Comparison of ENCODE assay signal across 1 cellular context in the genomic region with DNA sequence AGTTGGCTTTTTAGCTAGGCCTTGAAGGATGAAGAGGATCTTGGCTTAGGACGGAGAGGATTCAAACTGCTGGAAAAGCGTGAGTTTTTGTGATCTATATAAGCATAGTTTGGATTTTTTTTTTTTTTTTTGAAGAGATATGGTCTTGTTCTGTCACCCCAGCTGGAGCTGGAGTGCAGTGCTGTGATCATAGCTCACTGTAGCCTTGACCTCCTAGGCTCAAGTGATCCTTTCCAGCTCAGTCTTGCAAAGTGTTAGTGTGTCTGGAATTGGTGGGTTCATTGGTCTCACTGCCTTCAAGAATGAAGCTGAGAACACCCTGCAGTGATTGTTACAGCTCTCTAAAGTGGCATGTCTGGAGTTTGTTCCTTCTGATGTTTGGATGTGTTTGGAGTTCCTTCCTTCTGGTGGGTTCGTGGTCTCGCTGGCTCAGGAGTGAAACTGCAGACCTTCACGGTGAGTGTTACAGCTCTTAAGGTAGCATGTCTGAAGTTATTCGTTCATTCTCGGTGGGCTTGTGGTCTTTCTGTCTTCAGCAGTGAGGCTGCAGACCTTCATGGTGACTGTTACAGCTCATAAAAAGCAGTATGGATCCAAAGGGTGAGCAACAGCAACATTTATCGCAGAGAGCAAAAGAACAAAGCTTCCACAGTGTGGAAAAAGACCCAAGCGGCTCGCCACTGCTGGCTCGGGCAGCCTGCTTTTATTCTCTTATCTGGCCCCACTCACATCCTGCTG.
A peak's percentile ranks its signal among the peaks of the same experiment; 100 is the strongest.
TF ChIP-seq lines count a peak whose summit lies in the region.

No MANE protein-coding gene starts in this region.

TF ChIP-seq in HepG2, 621 proteins besides CTCF, POLR2A, EP300 and RAD21 (continued from another document and continues in another):
- TF ChIP-seq, protein P1, sequence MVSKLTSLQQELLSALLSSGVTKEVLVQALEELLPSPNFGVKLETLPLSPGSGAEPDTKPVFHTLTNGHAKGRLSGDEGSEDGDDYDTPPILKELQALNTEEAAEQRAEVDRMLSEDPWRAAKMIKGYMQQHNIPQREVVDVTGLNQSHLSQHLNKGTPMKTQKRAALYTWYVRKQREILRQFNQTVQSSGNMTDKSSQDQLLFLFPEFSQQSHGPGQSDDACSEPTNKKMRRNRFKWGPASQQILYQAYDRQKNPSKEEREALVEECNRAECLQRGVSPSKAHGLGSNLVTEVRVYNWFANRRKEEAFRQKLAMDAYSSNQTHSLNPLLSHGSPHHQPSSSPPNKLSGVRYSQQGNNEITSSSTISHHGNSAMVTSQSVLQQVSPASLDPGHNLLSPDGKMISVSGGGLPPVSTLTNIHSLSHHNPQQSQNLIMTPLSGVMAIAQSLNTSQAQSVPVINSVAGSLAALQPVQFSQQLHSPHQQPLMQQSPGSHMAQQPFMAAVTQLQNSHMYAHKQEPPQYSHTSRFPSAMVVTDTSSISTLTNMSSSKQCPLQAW (CRISPR knock-in tag; IDR thresholded peaks at IDR 0.05): 0 out of 2 replicates have a peak, but pooled peaks have one; percentile 32
- TF ChIP-seq ESRRA (CRISPR knock-in tag; IDR thresholded peaks at IDR 0.05; ENCODE audit: low read depth) (no peak), HDAC1 (CRISPR knock-in tag; IDR thresholded peaks at IDR 0.05) (0 out of 2 replicates have a peak, but pooled peaks have one; percentile 32), NFATC3 (CRISPR knock-in tag; IDR thresholded peaks at IDR 0.05) (no peak), PRMT3 (CRISPR knock-in tag; IDR thresholded peaks at IDR 0.05; ENCODE audit: borderline replicate concordance, low read depth) (no peak), ZSCAN20 (CRISPR knock-in tag; IDR thresholded peaks at IDR 0.05; ENCODE audit: borderline replicate concordance) (no peak), RFXAP (CRISPR knock-in tag; IDR thresholded peaks at IDR 0.05; ENCODE audit: borderline replicate concordance) (peak; percentile 11; the same call in 1 of the 2 replicates), DRAP1 (CRISPR knock-in tag; IDR thresholded peaks at IDR 0.05) (0 out of 2 replicates have a peak, but pooled peaks have one; percentile 23), GATA4 (IDR thresholded peaks at IDR 0.05; ENCODE audit: borderline replicate concordance, low read depth) (no peak), ONECUT2 (CRISPR knock-in tag; IDR thresholded peaks at IDR 0.05) (no peak), PAWR (CRISPR knock-in tag; IDR thresholded peaks at IDR 0.05; ENCODE audit: borderline replicate concordance) (no peak), ZNF12 (CRISPR knock-in tag; IDR thresholded peaks at IDR 0.05) (no peak), ZNF577 (CRISPR knock-in tag; IDR thresholded peaks at IDR 0.05; ENCODE audit: borderline replicate concordance, low read depth) (no peak), CENPX (CRISPR knock-in tag; IDR thresholded peaks at IDR 0.05) (no peak), ZNF362 (CRISPR knock-in tag; IDR thresholded peaks at IDR 0.05; ENCODE audit: borderline replicate concordance) (peak; percentile 51; the same call in 1 of the 2 replicates), ZNF510 (CRISPR knock-in tag; IDR thresholded peaks at IDR 0.05; ENCODE audit: low read depth) (no peak), ZNF746 (CRISPR knock-in tag; IDR thresholded peaks at IDR 0.05) (no peak), ZNF33B (CRISPR knock-in tag; IDR thresholded peaks at IDR 0.05) (no peak), ZBTB46 (CRISPR knock-in tag; IDR thresholded peaks at IDR 0.05; ENCODE audit: borderline replicate concordance) (no peak), ZBTB8A (CRISPR knock-in tag; IDR thresholded peaks at IDR 0.05; ENCODE audit: borderline replicate concordance, low read depth) (no peak), ZFY (CRISPR knock-in tag; IDR thresholded peaks at IDR 0.05) (no peak), ZNF878 (CRISPR knock-in tag; IDR thresholded peaks at IDR 0.05) (no peak), ZBTB37 (CRISPR knock-in tag; IDR thresholded peaks at IDR 0.05) (no peak), SIN3B (IDR thresholded peaks at IDR 0.05; ENCODE audit: low read length) (no peak), EEA1 (CRISPR knock-in tag; IDR thresholded peaks at IDR 0.05; ENCODE audit: borderline replicate concordance) (no peak), ZNF776 (CRISPR knock-in tag; IDR thresholded peaks at IDR 0.05) (no peak), MIXL1 (CRISPR knock-in tag; IDR thresholded peaks at IDR 0.05) (0 out of 2 replicates have a peak, but pooled peaks have one; percentile 5), TEAD3 (CRISPR knock-in tag; optimal IDR thresholded peaks at IDR 0.05; ENCODE audit: borderline replicate concordance) (no peak), HOXD1 (CRISPR knock-in tag; IDR thresholded peaks at IDR 0.05) (no peak), ELF3 (CRISPR knock-in tag; IDR thresholded peaks at IDR 0.05) (no peak), ZNF331 (CRISPR knock-in tag; IDR thresholded peaks at IDR 0.05) (0 out of 2 replicates have a peak, but pooled peaks have one; percentile 8), ZFX (CRISPR knock-in tag; IDR thresholded peaks at IDR 0.05; ENCODE audit: low read depth) (no peak), SRSF1 (optimal IDR thresholded peaks at IDR 0.05; ENCODE audit: low read depth, low read length) (no peak), PHB2 (IDR thresholded peaks at IDR 0.05; ENCODE audit: partially characterized antibody) (no peak), ZFP41 (CRISPR knock-in tag; IDR thresholded peaks at IDR 0.05; ENCODE audit: borderline replicate concordance) (no peak), ERF (CRISPR knock-in tag; IDR thresholded peaks at IDR 0.05) (no peak), GPN1 (CRISPR knock-in tag; IDR thresholded peaks at IDR 0.05; ENCODE audit: borderline replicate concordance) (no peak), ZNF317 (CRISPR knock-in tag; IDR thresholded peaks at IDR 0.05) (peak; percentile 76), POLR2G (IDR thresholded peaks at IDR 0.05; ENCODE audit: low read depth, low read length) (peak; percentile 42; the same call in 1 of the 2 replicates), NR2F6 (IDR thresholded peaks at IDR 0.05) (peak; percentile 51), NR2F6 (CRISPR knock-in tag; IDR thresholded peaks at IDR 0.05) (no peak; the same call in 1 of the 2 replicates), ZNF563 (CRISPR knock-in tag; IDR thresholded peaks at IDR 0.05) (no peak), SAP130 (CRISPR knock-in tag; IDR thresholded peaks at IDR 0.05; ENCODE audit: low read depth) (peak; percentile 7; the same call in 1 of the 2 replicates), GTF3A (CRISPR knock-in tag; conservative IDR thresholded peaks at IDR 0.05) (no peak), PITX1 (CRISPR knock-in tag; IDR thresholded peaks at IDR 0.05) (peak; percentile 35; the same call in 1 of the 2 replicates), SNAPC2 (CRISPR knock-in tag; IDR thresholded peaks at IDR 0.05) (no peak), MIER2 (CRISPR knock-in tag; IDR thresholded peaks at IDR 0.05) (no peak), MTA1 (CRISPR knock-in tag; IDR thresholded peaks at IDR 0.05; ENCODE audit: borderline replicate concordance) (no peak)
- TF ChIP-seq, protein P2, sequence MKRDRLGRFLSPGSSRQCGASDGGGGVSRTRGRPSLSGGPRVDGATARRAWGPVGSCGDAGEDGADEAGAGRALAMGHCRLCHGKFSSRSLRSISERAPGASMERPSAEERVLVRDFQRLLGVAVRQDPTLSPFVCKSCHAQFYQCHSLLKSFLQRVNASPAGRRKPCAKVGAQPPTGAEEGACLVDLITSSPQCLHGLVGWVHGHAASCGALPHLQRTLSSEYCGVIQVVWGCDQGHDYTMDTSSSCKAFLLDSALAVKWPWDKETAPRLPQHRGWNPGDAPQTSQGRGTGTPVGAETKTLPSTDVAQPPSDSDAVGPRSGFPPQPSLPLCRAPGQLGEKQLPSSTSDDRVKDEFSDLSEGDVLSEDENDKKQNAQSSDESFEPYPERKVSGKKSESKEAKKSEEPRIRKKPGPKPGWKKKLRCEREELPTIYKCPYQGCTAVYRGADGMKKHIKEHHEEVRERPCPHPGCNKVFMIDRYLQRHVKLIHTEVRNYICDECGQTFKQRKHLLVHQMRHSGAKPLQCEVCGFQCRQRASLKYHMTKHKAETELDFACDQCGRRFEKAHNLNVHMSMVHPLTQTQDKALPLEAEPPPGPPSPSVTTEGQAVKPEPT (CRISPR knock-in tag; IDR thresholded peaks at IDR 0.05; ENCODE audit: low read depth): peak; percentile 53; the same call in 1 of the 2 replicates
- TF ChIP-seq, protein P3, sequence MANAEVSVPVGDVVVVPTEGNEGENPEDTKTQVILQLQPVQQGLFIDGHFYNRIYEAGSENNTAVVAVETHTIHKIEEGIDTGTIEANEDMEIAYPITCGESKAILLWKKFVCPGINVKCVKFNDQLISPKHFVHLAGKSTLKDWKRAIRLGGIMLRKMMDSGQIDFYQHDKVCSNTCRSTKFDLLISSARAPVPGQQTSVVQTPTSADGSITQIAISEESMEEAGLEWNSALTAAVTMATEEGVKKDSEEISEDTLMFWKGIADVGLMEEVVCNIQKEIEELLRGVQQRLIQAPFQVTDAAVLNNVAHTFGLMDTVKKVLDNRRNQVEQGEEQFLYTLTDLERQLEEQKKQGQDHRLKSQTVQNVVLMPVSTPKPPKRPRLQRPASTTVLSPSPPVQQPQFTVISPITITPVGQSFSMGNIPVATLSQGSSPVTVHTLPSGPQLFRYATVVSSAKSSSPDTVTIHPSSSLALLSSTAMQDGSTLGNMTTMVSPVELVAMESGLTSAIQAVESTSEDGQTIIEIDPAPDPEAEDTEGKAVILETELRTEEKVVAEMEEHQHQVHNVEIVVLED (CRISPR knock-in tag; IDR thresholded peaks at IDR 0.05; ENCODE audit: borderline replicate concordance): no peak; the same call in 1 of the 2 replicates
- TF ChIP-seq, protein P4, sequence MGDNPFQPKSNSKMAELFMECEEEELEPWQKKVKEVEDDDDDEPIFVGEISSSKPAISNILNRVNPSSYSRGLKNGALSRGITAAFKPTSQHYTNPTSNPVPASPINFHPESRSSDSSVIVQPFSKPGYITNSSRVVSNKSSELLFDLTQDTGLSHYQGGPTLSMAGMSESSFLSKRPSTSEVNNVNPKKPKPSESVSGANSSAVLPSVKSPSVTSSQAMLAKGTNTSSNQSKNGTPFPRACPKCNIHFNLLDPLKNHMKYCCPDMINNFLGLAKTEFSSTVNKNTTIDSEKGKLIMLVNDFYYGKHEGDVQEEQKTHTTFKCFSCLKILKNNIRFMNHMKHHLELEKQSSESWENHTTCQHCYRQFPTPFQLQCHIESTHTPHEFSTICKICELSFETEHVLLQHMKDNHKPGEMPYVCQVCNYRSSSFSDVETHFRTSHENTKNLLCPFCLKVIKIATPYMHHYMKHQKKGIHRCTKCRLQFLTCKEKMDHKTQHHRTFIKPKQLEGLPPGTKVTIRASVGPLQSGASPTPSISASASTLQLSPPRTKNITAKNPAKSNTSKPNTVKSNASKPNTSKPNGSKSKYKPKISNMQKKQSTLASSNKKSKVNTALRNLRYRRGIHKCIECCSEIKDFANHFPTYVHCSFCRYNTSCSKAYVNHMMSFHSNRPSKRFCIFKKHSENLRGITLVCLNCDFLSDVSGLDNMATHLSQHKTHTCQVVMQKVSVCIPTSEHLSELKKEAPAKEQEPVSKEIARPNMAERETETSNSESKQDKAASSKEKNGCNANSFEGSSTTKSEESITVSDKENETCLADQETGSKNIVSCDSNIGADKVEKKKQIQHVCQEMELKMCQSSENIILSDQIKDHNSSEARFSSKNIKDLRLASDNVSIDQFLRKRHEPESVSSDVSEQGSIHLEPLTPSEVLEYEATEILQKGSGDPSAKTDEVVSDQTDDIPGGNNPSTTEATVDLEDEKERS (CRISPR knock-in tag; IDR thresholded peaks at IDR 0.05): 0 out of 2 replicates have a peak, but pooled peaks have one; percentile 8
- TF ChIP-seq, protein P5, sequence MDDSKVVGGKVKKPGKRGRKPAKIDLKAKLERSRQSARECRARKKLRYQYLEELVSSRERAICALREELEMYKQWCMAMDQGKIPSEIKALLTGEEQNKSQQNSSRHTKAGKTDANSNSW (CRISPR knock-in tag; IDR thresholded peaks at IDR 0.05; ENCODE audit: borderline replicate concordance): no peak
- TF ChIP-seq, protein P6, sequence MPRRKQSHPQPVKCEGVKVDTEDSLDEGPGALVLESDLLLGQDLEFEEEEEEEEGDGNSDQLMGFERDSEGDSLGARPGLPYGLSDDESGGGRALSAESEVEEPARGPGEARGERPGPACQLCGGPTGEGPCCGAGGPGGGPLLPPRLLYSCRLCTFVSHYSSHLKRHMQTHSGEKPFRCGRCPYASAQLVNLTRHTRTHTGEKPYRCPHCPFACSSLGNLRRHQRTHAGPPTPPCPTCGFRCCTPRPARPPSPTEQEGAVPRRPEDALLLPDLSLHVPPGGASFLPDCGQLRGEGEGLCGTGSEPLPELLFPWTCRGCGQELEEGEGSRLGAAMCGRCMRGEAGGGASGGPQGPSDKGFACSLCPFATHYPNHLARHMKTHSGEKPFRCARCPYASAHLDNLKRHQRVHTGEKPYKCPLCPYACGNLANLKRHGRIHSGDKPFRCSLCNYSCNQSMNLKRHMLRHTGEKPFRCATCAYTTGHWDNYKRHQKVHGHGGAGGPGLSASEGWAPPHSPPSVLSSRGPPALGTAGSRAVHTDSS (CRISPR knock-in tag; conservative IDR thresholded peaks at IDR 0.05): no peak
